ENCODE assay signal across 19 cellular contexts in the genomic region with DNA sequence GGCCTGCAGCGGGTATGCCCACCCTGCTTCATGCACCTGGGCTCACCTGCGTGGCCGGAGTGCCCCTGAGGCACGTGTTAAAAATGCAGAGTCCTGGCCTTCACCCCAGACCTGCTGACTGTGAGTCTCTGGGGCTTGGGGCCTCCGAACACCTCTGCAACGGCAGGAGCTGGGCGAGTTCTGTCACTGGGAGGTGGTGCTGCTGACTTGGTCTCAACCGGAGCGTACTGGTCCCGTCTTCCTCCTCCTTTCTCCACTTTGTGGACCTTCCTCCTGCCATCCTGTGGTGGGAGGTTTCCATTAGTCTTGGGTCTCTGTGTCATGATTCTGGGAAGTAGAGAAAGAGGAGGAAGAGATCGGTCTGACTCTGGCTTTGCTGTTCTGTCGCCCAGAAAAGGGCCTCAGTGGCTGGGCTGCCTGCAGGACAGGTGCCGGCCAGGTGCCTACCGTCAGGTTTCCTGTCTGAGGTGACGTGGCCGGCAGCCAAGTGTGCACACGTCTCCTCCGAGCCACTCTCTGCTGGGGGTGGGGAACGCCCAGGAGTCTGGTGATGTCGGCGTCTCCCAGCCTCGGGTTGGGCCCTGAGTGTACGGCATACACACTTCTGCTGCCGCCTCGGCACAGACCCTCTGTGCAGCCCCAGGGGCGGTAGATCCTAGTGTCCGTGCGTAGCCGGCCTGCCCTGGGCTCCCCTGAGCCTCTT. TPM values are rescaled to one million over a fixed set of nuclear protein-coding genes. Genes with fewer than 3 reads are reported as not detected.
DNase-seq lines count a peak whose midpoint lies in the region; ATAC-seq and TF ChIP-seq lines count a peak whose summit lies in the region.
"Had no signal": no experiment of that assay in that cellular context is flagged by ENCODE, and none has a peak within 500 bp of the region (broad histone marks: within the 10 kb centered on the region; RNA-seq: fewer than 3 reads in every experiment).

No MANE protein-coding gene starts in this region.

- H3K27ac ChIP-seq in C4-2B = peak overlapping the region; percentile 58
- H3K27ac ChIP-seq: GM23248, vagina had no signal

- H3K4me3 ChIP-seq in LNCaP clone FGC (ENCODE audit: low read depth, low read length) = no peak overlapping the region
- H3K4me3 ChIP-seq: breast epithelium, GM23248, vagina had no signal

- no peak for TF ChIP-seq CTCF in C4-2B (conservative IDR thresholded peaks at IDR 0.05)
- TF ChIP-seq CTCF in LNCaP clone FGC (IDR thresholded peaks at IDR 0.05; ENCODE audit: control insufficient read depth, extremely low read depth, insufficient read depth) = no peak

- ATAC-seq in left lobe of liver = peak; percentile 14
- no peak for ATAC-seq in GM19397 (IDR thresholded peaks at IDR 0.05; ENCODE audit: unreplicated experiment)
- no peak for ATAC-seq in Right ventricle myocardium superior (ENCODE audit: poor library complexity)
- ATAC-seq in HG02981 (IDR thresholded peaks at IDR 0.05; ENCODE audit: unreplicated experiment) = no peak
- ATAC-seq: stimulated activated naive CD8-positive, alpha-beta T cell treated with anti-CD3 and anti-CD28 coated beads, Interleukin-15, amount 100 ng/mL, for 72 hours had no signal

- peak; percentile 85 for DNase-seq in LNCaP clone FGC (ENCODE audit: low read depth)
- peak; percentile 89 for DNase-seq in NCI-H510A (lab: John Stamatoyannopoulos, UW)
- DNase-seq in left lobe of liver (ENCODE audit: low spot score) = no peak
- DNase-seq in stimulated activated CD4-positive, alpha-beta T cell treated with anti-CD3 and anti-CD28 coated beads, Interleukin-1b, Interleukin-23, amount 100 ng/mL, for 48 hours = no peak
- no peak for DNase-seq in Right ventricle myocardium superior
- DNase-seq: activated CD4-positive, alpha-beta T cell treated with anti-CD3 and anti-CD28 coated beads, Interleukin-2, amount 50 U/mL, for 48 hours; activated naive CD8-positive, alpha-beta T cell treated with anti-CD3 and anti-CD28 coated beads, Interleukin-2, amount 10 ng/mL, durations not matched to agents 7 days and 5 days; activated T-cell treated with anti-CD3 and anti-CD28 coated beads, Interleukin-2, amount 50 U/mL, for 24 hours; CD4-positive, alpha-beta T cell; GM23248; mesendoderm; NCI-H446 treated with DMSO at 0.1 percent for 48 hours; retina; stimulated activated naive CD8-positive, alpha-beta T cell treated with anti-CD3 and anti-CD28 coated beads, Interleukin-15, amount 100 ng/mL, for 72 hours had no signal

- intact Hi-C loops in Right ventricle myocardium superior (cut with DNase I) = no loop called here

RNA-seq across cellular contexts. Expression of a gene that starts 6.9 kb away (rescaled TPM):
- total RNA-seq in left lobe of liver (117 TPM), Right ventricle myocardium superior (67.8 TPM)

RNA-seq across cellular contexts. Expression of a gene that starts 7.1 kb away (rescaled TPM):
- total RNA-seq in left lobe of liver = 109 TPM
- 26.2 TPM for total RNA-seq in Right ventricle myocardium superior

RNA-seq across cellular contexts. Expression of a gene that starts 28.0 kb away (rescaled TPM):
- total RNA-seq in left lobe of liver (334 TPM), Right ventricle myocardium superior (258 TPM)

RNA-seq across cellular contexts. Expression of a gene that starts 35.1 kb away (rescaled TPM):
- total RNA-seq in left lobe of liver (8.5 TPM), Right ventricle myocardium superior (not detected)
- total RNA-seq: breast epithelium, GM23248, vagina had no signal

RNA-seq across cellular contexts. Expression of a gene that starts 45.1 kb away (rescaled TPM):
- total RNA-seq in left lobe of liver (29.9 TPM), Right ventricle myocardium superior (17.2 TPM)

Comparison
In these comparisons a context has a peak if more than half of its experiments do, and no peak if none do; other contexts are left out.
1. DNase-seq: peak in LNCaP clone FGC (single experiment) and NCI-H510A (single experiment); none in left lobe of liver (single experiment), stimulated activated CD4-positive, alpha-beta T cell treated with anti-CD3 and anti-CD28 coated beads, Interleukin-1b, Interleukin-23, amount 100 ng/mL, for 48 hours (single experiment) and Right ventricle myocardium superior (single experiment).